ENCODE assay signal across 8 cellular contexts in the genomic region with DNA sequence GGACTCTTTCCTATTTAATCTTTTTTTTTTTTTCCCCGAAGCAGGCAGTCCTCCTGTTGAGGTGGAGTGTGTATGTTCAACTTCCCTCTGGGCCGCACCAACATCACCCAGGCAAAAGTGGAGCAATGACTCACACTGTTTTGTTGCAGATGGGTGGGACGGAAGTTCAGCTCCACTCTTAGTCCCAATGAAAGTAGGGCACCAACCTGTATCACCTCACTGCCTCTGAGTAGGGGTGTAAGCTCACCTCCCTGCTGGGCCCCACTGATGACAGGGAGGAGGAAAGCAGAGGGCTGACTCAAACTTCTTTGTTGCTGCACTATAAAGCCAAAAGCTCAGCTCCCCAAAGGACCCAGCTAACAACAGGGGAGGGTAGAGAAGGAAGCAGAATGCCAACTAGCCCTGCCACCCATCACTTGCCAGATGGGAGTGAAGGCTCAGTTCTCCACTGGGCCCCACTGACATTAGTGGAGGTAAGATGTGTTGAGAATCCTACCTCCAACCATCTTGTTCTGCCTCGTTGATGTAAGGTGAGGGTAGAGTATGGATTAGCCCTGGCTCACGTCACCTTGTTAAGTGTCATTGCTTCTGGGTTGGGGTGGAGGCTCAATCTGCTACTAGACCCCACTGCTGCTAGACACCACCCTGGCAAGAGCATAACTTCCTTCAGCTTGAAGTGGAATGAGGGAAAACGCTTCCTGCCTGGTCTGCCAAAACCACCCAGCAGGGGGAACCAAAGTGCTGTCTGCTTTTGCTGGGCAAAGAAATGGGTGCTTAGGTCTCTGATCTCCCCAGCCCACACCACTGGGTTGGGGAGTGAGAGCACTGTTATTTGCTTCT. TPM values are rescaled to one million over a fixed set of nuclear protein-coding genes. Genes with fewer than 3 reads are reported as not detected.
A peak's percentile ranks its signal among the peaks of the same experiment; 100 is the strongest.
DNase-seq lines count a peak whose midpoint lies in the region; ATAC-seq and TF ChIP-seq lines count a peak whose summit lies in the region.

No MANE protein-coding gene starts in this region.

- intact Hi-C loops in gastrocnemius medialis (cut with DNase I; ENCODE audit: low total_unique reads) = loop anchor here (1.0 to 10.0 kb wide), 2 partner anchors 191 to 1268 kb away; partner anchors contain the start of gene PHKA2

- H3K27ac ChIP-seq in gastrocnemius medialis = peak overlapping the region in 3 of 4 donors; percentile 34 to 74 (median 73)

- H3K4me3 ChIP-seq in HAP-1 (no peak overlapping the region), gastrocnemius medialis (no peak overlapping the region)

- H3K36me3 Mint-ChIP-seq in activated T-helper 17 cell treated with anti-CD3 and anti-CD28 coated beads, Interleukin-2, amount 50 U/mL, for 72 hours (ENCODE audit: low read depth) = peaks cover 30% of the 10 kb centered on the region
- no peaks in the 10 kb centered on the region for H3K36me3 Mint-ChIP-seq in glutamatergic neuron (ENCODE audit: unreplicated experiment)

- H3K27me3 Mint-ChIP-seq in activated T-helper 17 cell treated with anti-CD3 and anti-CD28 coated beads, Interleukin-2, amount 50 U/mL, for 72 hours = no peaks in the 10 kb centered on the region
- no peaks in the 10 kb centered on the region for H3K27me3 Mint-ChIP-seq in glutamatergic neuron (ENCODE audit: unreplicated experiment)

- TF ChIP-seq CTCF in glutamatergic neuron (IDR thresholded peaks at IDR 0.05; ENCODE audit: partially characterized antibody, unreplicated experiment) = peak; percentile 65
- TF ChIP-seq CTCF in gastrocnemius medialis (IDR thresholded peaks at IDR 0.05 in 4 of 5, conservative IDR thresholded peaks at IDR 0.05 in 1 of 5) = peak; percentile 40 to 68 (median 52)

- peaks cover 16% of the 10 kb centered on the region for H3K4me1 ChIP-seq in HAP-1
- peaks cover 5 to 18% of the 10 kb centered on the region in 2 donors for H3K4me1 ChIP-seq in gastrocnemius medialis

- H3K36me3 ChIP-seq in HAP-1 (replicated peaks) (no peaks in the 10 kb centered on the region), gastrocnemius medialis (no peaks in the 10 kb centered on the region)

- DNase-seq in GDM1 (lab: John Stamatoyannopoulos, UW) (peak; percentile 16), HAP-1 (ENCODE audit: low spot score in 2 of 2) (peak; percentile 40 to 75), RKO (ENCODE audit: low spot score) (peak; percentile 55), glutamatergic neuron (peak; percentile 70), gastrocnemius medialis (peak; percentile 4 to 44), T1000 (lab: John Stamatoyannopoulos, UW) (no peak)

- peak; percentile 98 for ATAC-seq in activated T-helper 17 cell treated with anti-CD3 and anti-CD28 coated beads, Interleukin-2, amount 50 U/mL, for 72 hours (replicated peaks)
- ATAC-seq in gastrocnemius medialis (peak; percentile 36 to 77), GM19324 (IDR thresholded peaks at IDR 0.05; ENCODE audit: low FRiP score, unreplicated experiment) (no peak)

- H3K9me3 Mint-ChIP-seq in activated T-helper 17 cell treated with anti-CD3 and anti-CD28 coated beads, Interleukin-2, amount 50 U/mL, for 72 hours = no peaks in the 10 kb centered on the region
- no peaks in the 10 kb centered on the region for H3K9me3 Mint-ChIP-seq in glutamatergic neuron (ENCODE audit: unreplicated experiment)

- H3K9me3 ChIP-seq in HAP-1 = no peaks in the 10 kb centered on the region
- no peaks in the 10 kb centered on the region for H3K9me3 ChIP-seq in gastrocnemius medialis

- peak overlapping the region; percentile 98 for H3K27ac Mint-ChIP-seq in activated T-helper 17 cell treated with anti-CD3 and anti-CD28 coated beads, Interleukin-2, amount 50 U/mL, for 72 hours
- no peak overlapping the region for H3K27ac Mint-ChIP-seq in glutamatergic neuron (ENCODE audit: unreplicated experiment)

- no peaks in the 10 kb centered on the region for H3K27me3 ChIP-seq in HAP-1 (ENCODE audit: low read depth)
- H3K27me3 ChIP-seq in gastrocnemius medialis = no peaks in the 10 kb centered on the region

- in situ Hi-C loops in HAP-1 (cut with MboI; ENCODE audit: low sequenced_read_pairs) = loop anchor here (10.0 kb wide), 1 partner anchor 192 kb away; no protein-coding TSS in a partner anchor
- in situ Hi-C loops in gastrocnemius medialis (cut with MboI; ENCODE audit: low sequenced_read_pairs in 4 of 4) = loop anchor here in 1 of 4 donors (10.0 kb wide), 1 partner anchor 192 kb away; no protein-coding TSS in a partner anchor

- peak overlapping the region; percentile 69 for H3K4me3 Mint-ChIP-seq in activated T-helper 17 cell treated with anti-CD3 and anti-CD28 coated beads, Interleukin-2, amount 50 U/mL, for 72 hours
- H3K4me3 Mint-ChIP-seq in glutamatergic neuron (ENCODE audit: unreplicated experiment) = no peak overlapping the region

- peaks cover 26% of the 10 kb centered on the region for H3K4me1 Mint-ChIP-seq in activated T-helper 17 cell treated with anti-CD3 and anti-CD28 coated beads, Interleukin-2, amount 50 U/mL, for 72 hours
- no peaks in the 10 kb centered on the region for H3K4me1 Mint-ChIP-seq in glutamatergic neuron (ENCODE audit: low read depth, unreplicated experiment)

- no peak for TF ChIP-seq POLR2A in gastrocnemius medialis (IDR thresholded peaks at IDR 0.05)

RNA-seq across cellular contexts. Expression of gene RPS6KA3, which starts 14.1 kb away (rescaled TPM):
- total RNA-seq in activated T-helper 17 cell treated with anti-CD3 and anti-CD28 coated beads, Interleukin-2, amount 50 U/mL, for 72 hours = 10 to 100 TPM; 53.4 to 64.9 TPM
- 9.0 TPM for total RNA-seq in glutamatergic neuron (ENCODE audit: unreplicated experiment)
- total RNA-seq in gastrocnemius medialis = 10 to 100 TPM; 53.1 to 91.0 (median 66.0) TPM
